Comparison of ENCODE assay signal across 8 cellular contexts in the genomic region with DNA sequence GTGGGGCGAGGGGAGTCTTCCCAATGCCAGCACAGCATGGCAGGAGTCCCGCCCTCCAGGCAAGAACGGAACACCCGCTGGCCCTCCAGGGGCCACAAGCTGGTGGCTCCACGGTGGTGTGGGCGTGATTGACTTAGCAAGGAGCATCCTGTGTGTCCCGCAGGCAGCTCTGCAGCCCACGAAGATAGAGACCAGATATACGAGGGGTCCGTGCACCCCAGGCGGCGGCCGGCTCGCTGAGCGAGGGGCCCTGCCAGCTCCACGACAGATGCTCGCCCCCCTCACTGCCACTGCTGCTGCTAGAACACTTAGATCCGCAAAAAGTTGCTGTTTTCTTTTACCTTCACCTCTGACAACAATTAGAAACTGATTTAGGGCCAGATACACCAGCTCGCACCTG. TPM values are rescaled to one million over a fixed set of nuclear protein-coding genes. Genes with fewer than 3 reads are reported as not detected.
"Had no signal": no experiment of that assay in that cellular context is flagged by ENCODE, and none has a peak within 500 bp of the region (broad histone marks: within the 10 kb centered on the region; RNA-seq: fewer than 3 reads in every experiment).

No MANE protein-coding gene starts in this region.

- H3K27ac Mint-ChIP-seq: GM23338 had no signal

- H3K4me1 Mint-ChIP-seq: GM23338 had no signal

- FAIRE-seq: K562 had no signal

- H3K4me1 ChIP-seq: HAP-1 had no signal

- DNase-seq: H7, IMR-90, KG1 had no signal

- H3K4me2 ChIP-seq: GM23338 had no signal

- H3K4me3 ChIP-seq: GM23338, HAP-1, K562 had no signal

- H3K36me3 ChIP-seq: HAP-1 had no signal

- ATAC-seq: GM23338, HCT116 had no signal

- H3K4me3 Mint-ChIP-seq: GM23338 had no signal

- H2AFZ ChIP-seq: GM23338 had no signal

- H3K9me3 ChIP-seq: HAP-1 had no signal

RNA-seq across cellular contexts. Expression of gene C1QTNF8, which starts 46.9 kb away (rescaled TPM):
- total RNA-seq: GM23338, H4, H7, IMR-90, K562 had no signal
- polyA plus RNA-seq: GM23338, IMR-90, K562 had no signal
